11 cellular contexts compared by ENCODE assay signal in the genomic region with DNA sequence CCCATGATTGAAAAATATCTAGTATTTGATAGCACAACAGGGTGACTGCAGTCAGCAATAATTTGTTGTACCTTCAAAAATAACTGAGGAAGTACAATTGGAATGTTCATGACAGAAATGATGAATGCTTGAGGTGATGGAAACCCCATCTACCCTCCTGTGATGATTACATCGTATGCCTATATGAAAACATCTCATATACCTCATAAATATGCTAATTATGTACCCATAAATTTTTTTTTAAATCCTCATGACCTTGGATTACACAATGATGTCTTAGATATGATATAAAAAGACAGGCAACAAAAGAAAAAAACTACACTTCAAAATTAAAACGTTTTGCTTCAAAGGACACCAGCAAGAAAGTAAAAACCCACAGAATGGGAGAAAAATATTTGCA. TPM values are rescaled to one million over a fixed set of nuclear protein-coding genes. Genes with fewer than 3 reads are reported as not detected.
A peak's percentile ranks its signal among the peaks of the same experiment; 100 is the strongest.
DNase-seq lines count a peak whose midpoint lies in the region; ATAC-seq and TF ChIP-seq lines count a peak whose summit lies in the region.
"Had no signal": no experiment of that assay in that cellular context is flagged by ENCODE, and none has a peak within 500 bp of the region (broad histone marks: within the 10 kb centered on the region; RNA-seq: fewer than 3 reads in every experiment).

No MANE protein-coding gene starts in this region.

- H3K4me1 ChIP-seq in ACC112 (ENCODE audit: control insufficient read depth, insufficient read depth, low read length, unreplicated experiment) (peaks cover 11% of the 10 kb centered on the region), Panc1 (ENCODE audit: control insufficient read depth, insufficient read depth, low read length) (peaks cover 15% of the 10 kb centered on the region; the same call in 1 of the 2 replicates), muscle layer of colon (ENCODE audit: insufficient read depth, low read length) (peaks cover 20% of the 10 kb centered on the region)

- peaks cover 29% of the 10 kb centered on the region for H3K79me2 ChIP-seq in ACC112 (ENCODE audit: control insufficient read depth, insufficient read depth, low read length, unreplicated experiment)

- in situ Hi-C loops in Panc1 (cut with HindIII; ENCODE audit: low pct_unique_long_range_greater_than_20kb, low sequenced_read_pairs): no loop called here

- POLR2A ChIA-PET in Panc1 (lab: Charles Lee): no interaction called here

- H3K36me3 ChIP-seq in ACC112 (ENCODE audit: insufficient read depth, low read length) (no peaks in the 10 kb centered on the region), Panc1 (ENCODE audit: control insufficient read depth, insufficient read depth, low read length) (peaks cover 2% of the 10 kb centered on the region; the same call in 1 of the 2 replicates), muscle layer of colon (ENCODE audit: insufficient read depth, low read length) (no peaks in the 10 kb centered on the region)

- BruUV-seq in Panc1 (replicated peaks; lab: Mats Ljungman, UMichigan): no TSS peak

- H3K27ac ChIP-seq in ACC112 (ENCODE audit: low read depth, low read length): no peak overlapping the region
- H3K27ac ChIP-seq in Panc1 (ENCODE audit: low read length): peak overlapping the region; percentile 96
- H3K27ac ChIP-seq in muscle layer of colon (ENCODE audit: low read depth, low read length): peak overlapping the region; percentile 77

- TF ChIP-seq CTCF in GM12865 (IDR thresholded peaks at IDR 0.05; ENCODE audit: insufficient read depth, low read depth, low read length, missing control alignments) (no peak), Panc1 (IDR thresholded peaks at IDR 0.05) (no peak)

- H2AFZ ChIP-seq in ACC112 (ENCODE audit: low read length, unreplicated experiment): peak overlapping the region; percentile 92

- H3K4me3 ChIP-seq in ACC112 (ENCODE audit: low read depth, low read length) (peak overlapping the region; percentile 96; the same call in 1 of the 2 replicates), GM12865 (ENCODE audit: low read depth, low read length) (peak overlapping the region; percentile 75), Panc1 (ENCODE audit: low read depth in 2 of 2, low read length in 2 of 2) (peak overlapping the region in 1 of 2 experiments; percentile 89; a peak in 2 of 4 replicates), muscle layer of colon (ENCODE audit: low read depth in 1 of 2, low read length in 2 of 2) (peak overlapping the region in 1 of 2 donors; percentile 96)

- DNase-seq in GM12865 (ENCODE audit: low read depth): no peak
- DNase-seq in Panc1 (ENCODE audit: low read depth, low spot score): no peak
- no peak for DNase-seq in kidney tubule cell (ENCODE audit: low spot score)
- no peak for DNase-seq in islet precursor cell
- DNase-seq in cerebellum (ENCODE audit: low spot score): no peak
- DNase-seq: activated CD8-positive, alpha-beta memory T cell treated with anti-CD3 and anti-CD28 coated beads, Interleukin-2, amount 50 U/mL, for 4 hours; mesendoderm; NCI-H1694 treated with DMSO at 0.1 percent for 48 hours had no signal

- no peak overlapping the region for H3K9ac ChIP-seq in muscle layer of colon (ENCODE audit: low read length)

- H3K9me3 ChIP-seq in Panc1 (ENCODE audit: control insufficient read depth, insufficient read depth, low read depth, low read length) (no peaks in the 10 kb centered on the region), muscle layer of colon (ENCODE audit: low read length) (no peaks in the 10 kb centered on the region)

- H3K27me3 ChIP-seq in ACC112 (ENCODE audit: insufficient read depth, low read length) (no peaks in the 10 kb centered on the region), Panc1 (ENCODE audit: control insufficient read depth, insufficient read depth, low read length) (no peaks in the 10 kb centered on the region), muscle layer of colon (ENCODE audit: control insufficient read depth in 1 of 2, insufficient read depth in 2 of 2, low read length in 2 of 2) (no peaks in the 10 kb centered on the region)

- intact Hi-C loops in Panc1 (cut with micrococcal nuclease; ENCODE audit: unreplicated experiment): no loop called here

- ATAC-seq in Panc1 (no peak), GM21528 (IDR thresholded peaks at IDR 0.05; ENCODE audit: low FRiP score, unreplicated experiment) (no peak)

- CTCF ChIA-PET in Panc1 (lab: Charles Lee): no interaction called here

RNA-seq across cellular contexts. Expression of a gene that starts 1.4 kb away (rescaled TPM):
- total RNA-seq in Panc1 (2021; ENCODE audit: unreplicated experiment) (35.4 TPM), cerebellum (30.0 TPM)
- 21.0 TPM for polyA plus RNA-seq in Panc1 (2012; ENCODE audit: insufficient read length)

RNA-seq across cellular contexts. Expression of a gene that starts 43.5 kb away (rescaled TPM):
- total RNA-seq in Panc1 (2021; ENCODE audit: unreplicated experiment) (46.7 TPM), cerebellum (7.4 TPM)
- polyA plus RNA-seq in Panc1 (2012; ENCODE audit: insufficient read length): 104 TPM

RNA-seq across cellular contexts. Expression of a gene that starts 59.0 kb away (rescaled TPM):
- total RNA-seq in Panc1 (2021; ENCODE audit: unreplicated experiment): 81.5 TPM
- polyA plus RNA-seq in Panc1 (2012; ENCODE audit: insufficient read length): 40.3 TPM
- total RNA-seq in cerebellum: 64.1 TPM
